Comparison of ENCODE assay signal across 10 cellular contexts in the genomic region with DNA sequence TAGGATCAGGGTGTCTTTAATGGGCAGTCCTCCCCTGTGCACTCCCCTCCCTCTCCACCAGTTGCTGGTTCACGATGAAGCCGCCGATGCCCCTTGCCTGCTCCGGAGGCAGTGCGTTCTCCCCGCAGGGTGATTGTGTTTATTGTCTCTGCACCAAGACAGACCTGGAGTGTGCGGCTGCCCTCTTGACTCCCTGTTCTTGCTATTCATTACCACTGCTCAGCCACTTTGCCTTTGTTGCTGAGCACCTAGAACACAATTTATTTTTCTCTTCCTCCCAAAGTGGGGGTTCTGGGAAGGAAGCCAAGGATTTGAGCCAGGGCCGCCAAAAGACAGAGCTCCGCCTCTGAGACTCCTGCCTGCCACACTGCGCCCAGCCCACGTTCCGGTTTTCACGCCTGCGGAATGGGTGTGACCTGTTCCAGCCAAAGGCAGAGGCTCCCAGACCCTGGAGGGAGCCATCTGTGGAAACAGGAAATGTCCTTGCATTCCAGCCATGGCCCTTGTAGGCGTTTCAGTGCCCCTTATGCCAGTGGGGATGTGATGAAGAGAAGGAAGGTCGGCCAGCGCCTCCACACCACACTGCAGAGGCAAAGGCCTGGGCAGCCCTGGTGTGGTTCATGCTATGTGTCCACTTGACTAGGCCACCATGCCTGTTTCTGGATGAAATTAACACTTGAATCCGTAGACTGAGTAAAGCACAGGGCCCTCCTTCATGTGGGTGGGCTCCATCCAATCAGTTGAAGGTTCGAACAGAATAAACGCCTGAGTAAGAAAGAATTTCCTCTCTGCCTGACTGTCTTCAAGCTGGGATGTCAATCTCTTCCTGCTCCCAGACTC.
DNase-seq lines count a peak whose midpoint lies in the region; ATAC-seq and TF ChIP-seq lines count a peak whose summit lies in the region.
"Had no signal": no experiment of that assay in that cellular context is flagged by ENCODE, and none has a peak within 500 bp of the region (broad histone marks: within the 10 kb centered on the region; RNA-seq: fewer than 3 reads in every experiment).

No MANE protein-coding gene starts in this region.

- TF ChIP-seq CTCF in Calu3 (IDR thresholded peaks at IDR 0.05; ENCODE audit: unreplicated experiment) (no peak), OCI-LY3 (IDR thresholded peaks at IDR 0.05; ENCODE audit: low read depth, low read length) (no peak), fibroblast of lung (conservative IDR thresholded peaks at IDR 0.05 in 1 of 2, IDR thresholded peaks at IDR 0.05 in 1 of 2; ENCODE audit: low read depth in 1 of 2, low read length in 2 of 2) (no peak)

- no peak overlapping the region for H2BK5ac ChIP-seq in neuronal stem cell (ENCODE audit: low read length)

- CTCF ChIA-PET in Calu3 (lab: Charles Lee): interaction anchor here (1.1 to 5.5 kb wide), 4 partner anchors 10 to 320 kb away, joined by 3 to 60 read pairs (median 4); no protein-coding TSS in a partner anchor

- ATAC-seq in GM18498 (IDR thresholded peaks at IDR 0.05; ENCODE audit: unreplicated experiment) (no peak), GM21367 (IDR thresholded peaks at IDR 0.05; ENCODE audit: unreplicated experiment) (no peak)

- H3K18ac ChIP-seq in neuronal stem cell (ENCODE audit: low read length): peak overlapping the region; percentile 61

- no TSS peak for BruUV-seq in Calu3 (replicated peaks; lab: Mats Ljungman, UMichigan)

- peak overlapping the region; percentile 46 for H2AK5ac ChIP-seq in neuronal stem cell (ENCODE audit: low read depth, low read length)

- no peak overlapping the region for H4K91ac ChIP-seq in neuronal stem cell (ENCODE audit: low read depth, low read length, poor library complexity)

- H3K79me2 ChIP-seq in OCI-LY3 (ENCODE audit: low read length) (no peaks in the 10 kb centered on the region), fibroblast of lung (ENCODE audit: control insufficient read depth, insufficient read depth, low read length) (no peaks in the 10 kb centered on the region)

- H3K4me3 ChIP-seq in OCI-LY3 (ENCODE audit: low read length) (no peak overlapping the region), fibroblast of lung (replicated peaks in 1 of 4; ENCODE audit: control extremely low read depth in 1 of 4, insufficient read depth in 1 of 4, low read depth in 3 of 4, low read length in 4 of 4) (no peak overlapping the region), neuronal stem cell (ENCODE audit: low read length in 2 of 2) (no peak overlapping the region)

- H3K27me3 ChIP-seq in OCI-LY3 (ENCODE audit: low read depth, low read length) (no peaks in the 10 kb centered on the region), fibroblast of lung (ENCODE audit: control insufficient read depth, insufficient read depth, low read length) (no peaks in the 10 kb centered on the region), neuronal stem cell (ENCODE audit: control insufficient read depth in 3 of 3, insufficient read depth in 3 of 3, low read depth in 1 of 3, low read length in 3 of 3) (no peaks in the 10 kb centered on the region)

- H4K20me1 ChIP-seq in OCI-LY3 (ENCODE audit: insufficient read depth, low read length) (no peaks in the 10 kb centered on the region), fibroblast of lung (ENCODE audit: control insufficient read depth, extremely low read depth, insufficient read depth, low read length) (no peaks in the 10 kb centered on the region)

- H3K27ac Mint-ChIP-seq in Calu3 (ENCODE audit: unreplicated experiment): peak overlapping the region; percentile 99
- H3K27ac Mint-ChIP-seq in activated T-cell treated with anti-CD3 and anti-CD28 coated beads, Interleukin-2, amount 50 U/mL, for 24 hours: no peak overlapping the region
- H3K27ac Mint-ChIP-seq: activated naive CD8-positive, alpha-beta T cell had no signal

- DNase-seq in Calu3 (peak; percentile 71), fibroblast of lung (ENCODE audit: low read depth in 2 of 2) (peak in 1 of 2 donors; percentile 55), neuronal stem cell (ENCODE audit: low spot score) (no peak), OCI-M1 (lab: John Stamatoyannopoulos, UW) (no peak)
- no peak for DNase-seq in activated T-cell treated with anti-CD3 and anti-CD28 coated beads, Interleukin-2, amount 50 U/mL, for 24 hours
- DNase-seq: Caco-2 had no signal

- H3K36me3 ChIP-seq in OCI-LY3 (replicated peaks; ENCODE audit: low read depth, low read length) (peaks cover 2% of the 10 kb centered on the region), fibroblast of lung (ENCODE audit: control insufficient read depth, insufficient read depth, low read length) (no peaks in the 10 kb centered on the region), neuronal stem cell (replicated peaks in 1 of 2; ENCODE audit: control insufficient read depth in 2 of 2, insufficient read depth in 2 of 2, low read length in 2 of 2) (peaks cover 0 to 2% of the 10 kb centered on the region in 2 donors)

- no peaks in the 10 kb centered on the region for H3K9me3 Mint-ChIP-seq in Calu3 (ENCODE audit: low read depth, unreplicated experiment)
- no peaks in the 10 kb centered on the region for H3K9me3 Mint-ChIP-seq in activated T-cell treated with anti-CD3 and anti-CD28 coated beads, Interleukin-2, amount 50 U/mL, for 24 hours

- H3K4me3 Mint-ChIP-seq in Calu3 (ENCODE audit: low read depth, unreplicated experiment): peak overlapping the region; percentile 61
- no peak overlapping the region for H3K4me3 Mint-ChIP-seq in activated T-cell treated with anti-CD3 and anti-CD28 coated beads, Interleukin-2, amount 50 U/mL, for 24 hours
- H3K4me3 Mint-ChIP-seq: activated naive CD8-positive, alpha-beta T cell had no signal

- H2AFZ ChIP-seq in OCI-LY3 (ENCODE audit: low read depth, low read length) (no peak overlapping the region), fibroblast of lung (ENCODE audit: low read length) (peak overlapping the region; percentile 12), neuronal stem cell (ENCODE audit: low read length) (no peak overlapping the region)

- WGBS in neuronal stem cell (ENCODE audit: extremely low coverage in 2 of 2, insufficient read length in 2 of 2, insufficient replicate concordance in 1 of 2), 2 donors: no CpG with 5 or more reads among the region's 20 CpGs

- no peak overlapping the region for H4K8ac ChIP-seq in neuronal stem cell (ENCODE audit: low read depth, low read length)

- no peak overlapping the region for H2BK12ac ChIP-seq in neuronal stem cell (ENCODE audit: low read length)

- intact Hi-C loops in Calu3 (cut with micrococcal nuclease; ENCODE audit: unreplicated experiment): loop anchor here (2.0 kb wide), 1 partner anchor 36 kb away; no protein-coding TSS in a partner anchor

- H3K14ac ChIP-seq in neuronal stem cell (ENCODE audit: low read length): no peak overlapping the region

- peak overlapping the region; percentile 59 for H3K23ac ChIP-seq in neuronal stem cell (ENCODE audit: low read depth, low read length, poor library complexity)

- H3K4ac ChIP-seq in neuronal stem cell (ENCODE audit: low read length): no peak overlapping the region

- H3K4me1 ChIP-seq in OCI-LY3 (ENCODE audit: low read length): peaks cover 70% of the 10 kb centered on the region
- H3K4me1 ChIP-seq in fibroblast of lung (ENCODE audit: control insufficient read depth, extremely low read depth, insufficient read depth, low read length): peaks cover 18% of the 10 kb centered on the region
- peaks cover 33 to 45% of the 10 kb centered on the region in 2 donors for H3K4me1 ChIP-seq in neuronal stem cell (ENCODE audit: control insufficient read depth in 2 of 2, insufficient read depth in 1 of 2, low read depth in 1 of 2, low read length in 2 of 2)

- no peak overlapping the region for H2BK15ac ChIP-seq in neuronal stem cell (ENCODE audit: low read length)

- peaks cover 30% of the 10 kb centered on the region for H3K36me3 Mint-ChIP-seq in Calu3 (ENCODE audit: insufficient read depth, unreplicated experiment)
- no peaks in the 10 kb centered on the region for H3K36me3 Mint-ChIP-seq in activated T-cell treated with anti-CD3 and anti-CD28 coated beads, Interleukin-2, amount 50 U/mL, for 24 hours (ENCODE audit: low read depth)
- H3K36me3 Mint-ChIP-seq: activated naive CD8-positive, alpha-beta T cell had no signal

- peaks cover 3% of the 10 kb centered on the region for H3K79me1 ChIP-seq in neuronal stem cell (ENCODE audit: low read depth, low read length)

- H3K9ac ChIP-seq in OCI-LY3 (ENCODE audit: low read length): no peak overlapping the region
- H3K9ac ChIP-seq in fibroblast of lung (ENCODE audit: insufficient read depth, low read length): no peak overlapping the region
- no peak overlapping the region for H3K9ac ChIP-seq in neuronal stem cell (ENCODE audit: low read depth, low read length, poor library complexity)

- peaks cover 64% of the 10 kb centered on the region for H3K4me1 Mint-ChIP-seq in Calu3 (ENCODE audit: low read depth, unreplicated experiment)
- H3K4me1 Mint-ChIP-seq in activated T-cell treated with anti-CD3 and anti-CD28 coated beads, Interleukin-2, amount 50 U/mL, for 24 hours (ENCODE audit: low read depth): peaks cover 6% of the 10 kb centered on the region

- H3K27me3 Mint-ChIP-seq in Calu3 (ENCODE audit: unreplicated experiment): no peaks in the 10 kb centered on the region
- H3K27me3 Mint-ChIP-seq in activated T-cell treated with anti-CD3 and anti-CD28 coated beads, Interleukin-2, amount 50 U/mL, for 24 hours: no peaks in the 10 kb centered on the region
- H3K27me3 Mint-ChIP-seq: activated naive CD8-positive, alpha-beta T cell had no signal

- H2BK120ac ChIP-seq in neuronal stem cell (ENCODE audit: low read depth, low read length): no peak overlapping the region

- H3K27ac ChIP-seq in OCI-LY3 (ENCODE audit: low read length): no peak overlapping the region
- no peak overlapping the region for H3K27ac ChIP-seq in fibroblast of lung (ENCODE audit: insufficient read depth, low read length)
- H3K27ac ChIP-seq in neuronal stem cell (replicated peaks; ENCODE audit: low read length): no peak overlapping the region

- H3K9me3 ChIP-seq in OCI-LY3 (ENCODE audit: insufficient read depth, low read length) (no peaks in the 10 kb centered on the region), fibroblast of lung (ENCODE audit: control insufficient read depth, insufficient read depth, low read depth, low read length) (no peaks in the 10 kb centered on the region), neuronal stem cell (replicated peaks in 1 of 2; ENCODE audit: control insufficient read depth in 2 of 2, insufficient read depth in 1 of 2, low read depth in 1 of 2, low read length in 2 of 2) (peaks cover 0 to under 1% of the 10 kb centered on the region in 2 donors)
- H3K9me3 ChIP-seq: Caco-2 had no signal

- H3K4me2 ChIP-seq in OCI-LY3 (ENCODE audit: low read length) (peak overlapping the region; percentile 28; the same call in 1 of the 2 replicates), fibroblast of lung (ENCODE audit: extremely low read depth, insufficient read depth, low read length) (no peak overlapping the region), neuronal stem cell (ENCODE audit: insufficient read depth, low read length, poor library complexity, severe bottlenecking) (no peak overlapping the region)
